9 cellular contexts compared by ENCODE assay signal in the genomic region with DNA sequence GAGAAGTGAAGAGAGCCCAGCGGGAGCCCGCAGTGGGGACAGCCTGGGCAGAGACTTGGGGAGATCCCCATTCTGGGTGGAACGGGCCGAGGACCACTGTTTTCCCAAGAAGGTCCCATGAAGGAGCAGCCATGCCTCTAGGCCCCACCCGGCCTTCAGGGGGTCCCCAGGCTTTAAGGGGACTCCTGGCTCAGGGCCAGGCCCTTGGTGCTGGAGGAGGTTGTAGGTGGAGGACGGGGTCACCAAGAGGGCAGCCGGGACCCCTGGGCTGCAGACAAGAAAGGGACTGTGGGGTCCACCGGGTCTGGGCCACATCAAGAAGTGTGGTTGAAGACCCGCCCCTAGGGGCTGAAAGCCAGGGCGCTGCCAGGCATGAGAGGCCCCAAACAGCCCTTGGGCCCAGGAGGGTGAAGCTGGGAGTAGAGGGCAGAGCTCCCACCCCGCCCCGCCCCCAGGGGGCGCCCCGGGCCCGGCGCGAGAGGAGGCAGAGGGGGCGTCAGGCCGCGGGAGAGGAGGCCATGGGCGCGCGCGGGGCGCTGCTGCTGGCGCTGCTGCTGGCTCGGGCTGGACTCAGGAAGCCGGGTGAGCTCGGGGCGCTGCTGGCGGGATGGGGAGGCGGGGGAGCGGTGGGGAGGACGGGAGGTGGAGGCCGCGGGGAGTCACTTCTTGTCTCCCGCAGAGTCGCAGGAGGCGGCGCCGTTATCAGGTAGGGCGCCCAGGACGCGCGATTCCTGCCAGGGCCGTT. TPM values are rescaled to one million over a fixed set of nuclear protein-coding genes. Genes with fewer than 3 reads are reported as not detected.
A peak's percentile ranks its signal among the peaks of the same experiment; 100 is the strongest.
DNase-seq lines count a peak whose midpoint lies in the region; ATAC-seq, FAIRE-seq and TF ChIP-seq lines count a peak whose summit lies in the region.
"Had no signal": no experiment of that assay in that cellular context is flagged by ENCODE, and none has a peak within 500 bp of the region (broad histone marks: within the 10 kb centered on the region; RNA-seq: fewer than 3 reads in every experiment).

Gene PRSS21, plus strand, starts transcription at position 487 of the 745 bp plus-strand sequence. Its CDS starts 32 bp downstream, at position 519.

- 45 to 59% methylated on average over 27 to 46 of the region's 46 CpGs for WGBS in body of pancreas, 2 donors
- 49 to 69% methylated on average over 19 to 46 of the region's 46 CpGs for WGBS in pancreas, 2 donors
- WGBS in mesendoderm (ENCODE audit: extremely low coverage, insufficient coverage, low lambda C conversion rate) = no CpG with 5 or more reads among the region's 46 CpGs

- intact Hi-C loops in body of pancreas (cut with DNase I) = no loop called here
- intact Hi-C loops in pancreas (cut with DNase I) = no loop called here

- DNase-seq in GM06990 (ENCODE audit: extremely low read depth, insufficient read length) (peak; percentile 75), RWPE2 (ENCODE audit: low spot score) (peak; percentile 54), body of pancreas (peak in 1 of 4 donors; percentile 27), pancreas (peak in 1 of 6 donors; percentile 61), mesendoderm (no peak), hypothalamus (lab: John Stamatoyannopoulos, UW) (no peak), NCI-H2196 (lab: John Stamatoyannopoulos, UW; ENCODE audit: unreplicated experiment) (no peak), NCI-H1436 treated with DMSO at 0.1 percent for 48 hours (lab: John Stamatoyannopoulos, UW) (no peak)
- DNase-seq: PC-3 had no signal

- no peaks in the 10 kb centered on the region for H3K79me2 ChIP-seq in mesendoderm (ENCODE audit: control insufficient read depth, insufficient read depth, low read length)

- H3K27me3 ChIP-seq in GM06990 (replicated peaks; ENCODE audit: control insufficient read depth, insufficient read depth, low read length) (peaks cover 2% of the 10 kb centered on the region; the same call in 1 of the 2 replicates), RWPE2 (ENCODE audit: insufficient read depth, poor library complexity, severe bottlenecking) (no peaks in the 10 kb centered on the region), body of pancreas (no peaks in the 10 kb centered on the region), pancreas (no peaks in the 10 kb centered on the region), mesendoderm (ENCODE audit: insufficient read depth, low read length, poor library complexity) (no peaks in the 10 kb centered on the region)

- H2BK5ac ChIP-seq in mesendoderm (ENCODE audit: low read length) = no peak within 1 kb of the TSS

- H3K27ac ChIP-seq in RWPE2 (ENCODE audit: poor library complexity, severe bottlenecking) (peak within 1 kb of the TSS; percentile 23), body of pancreas (no peak within 1 kb of the TSS), pancreas (no peak within 1 kb of the TSS), mesendoderm (ENCODE audit: low read depth, low read length) (no peak within 1 kb of the TSS)

- H2AK5ac ChIP-seq in mesendoderm (ENCODE audit: low read length) = no peak within 1 kb of the TSS

- H3K4me1 ChIP-seq in RWPE2 (ENCODE audit: insufficient read depth, poor library complexity, severe bottlenecking) (no peaks in the 10 kb centered on the region), body of pancreas (peaks cover 5% of the 10 kb centered on the region), pancreas (no peaks in the 10 kb centered on the region), mesendoderm (ENCODE audit: control insufficient read depth, low read depth, low read length) (no peaks in the 10 kb centered on the region)

- H4K8ac ChIP-seq in mesendoderm (ENCODE audit: low read depth, low read length) = no peak within 1 kb of the TSS

- no peak for TF ChIP-seq CTCF in GM06990 (IDR thresholded peaks at IDR 0.05; ENCODE audit: insufficient read depth, low read length, poor library complexity, severe bottlenecking)
- peak; percentile 67 for TF ChIP-seq CTCF in RWPE2 (IDR thresholded peaks at IDR 0.05; ENCODE audit: poor library complexity, severe bottlenecking)
- TF ChIP-seq CTCF in body of pancreas (IDR thresholded peaks at IDR 0.05) = peak in 1 of 7 experiments; percentile 11
- peak in 1 of 4 donors; percentile 11 for TF ChIP-seq CTCF in pancreas (IDR thresholded peaks at IDR 0.05)

- no peak within 1 kb of the TSS for H3K4me3 ChIP-seq in GM06990 (replicated peaks; ENCODE audit: low read depth, low read length)
- peak within 1 kb of the TSS; percentile 29 for H3K4me3 ChIP-seq in RWPE2 (ENCODE audit: severe bottlenecking)
- no peak within 1 kb of the TSS for H3K4me3 ChIP-seq in body of pancreas
- no peak within 1 kb of the TSS for H3K4me3 ChIP-seq in pancreas
- no peak within 1 kb of the TSS for H3K4me3 ChIP-seq in mesendoderm (ENCODE audit: low read length)

- H3K4me2 ChIP-seq in mesendoderm (ENCODE audit: low read length) = no peak within 1 kb of the TSS

- H2BK15ac ChIP-seq in mesendoderm (replicated peaks; ENCODE audit: low read depth) = no peak within 1 kb of the TSS

- H2BK120ac ChIP-seq in mesendoderm (ENCODE audit: low read depth, low read length) = no peak within 1 kb of the TSS

- no peak within 1 kb of the TSS for H3K18ac ChIP-seq in mesendoderm (ENCODE audit: low read length)

- H3K9ac ChIP-seq in mesendoderm (ENCODE audit: low read length) = no peak within 1 kb of the TSS

- H4K5ac ChIP-seq in mesendoderm (ENCODE audit: low read length) = no peak within 1 kb of the TSS

- no peaks in the 10 kb centered on the region for H3K9me3 ChIP-seq in RWPE2 (ENCODE audit: severe bottlenecking)
- H3K9me3 ChIP-seq in body of pancreas = no peaks in the 10 kb centered on the region
- no peaks in the 10 kb centered on the region for H3K9me3 ChIP-seq in pancreas

- no peak within 1 kb of the TSS for H3K56ac ChIP-seq in mesendoderm (ENCODE audit: low read length)

- FAIRE-seq in pancreas (lab: Jason Lieb, UNC) = no peak

- no peak within 1 kb of the TSS for H3K23ac ChIP-seq in mesendoderm (ENCODE audit: low read length)

- ATAC-seq in RWPE2 (ENCODE audit: low read depth) (peak; percentile 69), body of pancreas (peak; percentile 15), pancreas (peak; percentile 16 to 61 (median 44))
- ATAC-seq: PC-3 had no signal

- TF ChIP-seq POLR2A in body of pancreas (IDR thresholded peaks at IDR 0.05) = no peak

- H3K79me1 ChIP-seq in mesendoderm (ENCODE audit: low read length) = no peaks in the 10 kb centered on the region

- H3K4ac ChIP-seq in mesendoderm (ENCODE audit: low read depth, low read length) = no peak within 1 kb of the TSS

- H3K36me3 ChIP-seq in GM06990 (ENCODE audit: control insufficient read depth, insufficient read depth, low read length) = no peaks in the 10 kb centered on the region
- H3K36me3 ChIP-seq in RWPE2 (ENCODE audit: low read depth) = no peaks in the 10 kb centered on the region
- H3K36me3 ChIP-seq in body of pancreas (replicated peaks in 1 of 2; ENCODE audit: insufficient read depth in 1 of 2, low read depth in 2 of 2) = no peaks in the 10 kb centered on the region
- H3K36me3 ChIP-seq in pancreas = no peaks in the 10 kb centered on the region
- H3K36me3 ChIP-seq in mesendoderm (ENCODE audit: control insufficient read depth, insufficient read depth, low read length) = no peaks in the 10 kb centered on the region

RNA-seq across cellular contexts. Expression of gene PRSS21, which starts in this region (rescaled TPM):
- 1 to 10 TPM in 1 of 2 donors, under 1 TPM in 1; 0.66 to 1.6 TPM for total RNA-seq in body of pancreas
- total RNA-seq in pancreas = 1 to 10 TPM in 4 of 6 donors, under 1 TPM in 1, not detected in 1; 0.60 to 3.2 (median 1.4) TPM
- under 1 TPM; 0.59 to 0.99 TPM for polyA plus RNA-seq in pancreas
- 0.53 TPM for polyA plus RNA-seq in mesendoderm (2013, experiment 1 of 2)
- polyA plus RNA-seq in mesendoderm (2013, experiment 2 of 2) = 0.62 TPM
- total RNA-seq: PC-3 had no signal

Comparison
In these comparisons a context has a peak if more than half of its experiments do, and no peak if none do; other contexts are left out.
1. DNase-seq: peak in GM06990 (single experiment) and RWPE2 (single experiment); none in mesendoderm (single experiment), hypothalamus (0 of 51), NCI-H2196 (single experiment) and NCI-H1436 treated with DMSO at 0.1 percent for 48 hours (single experiment).
2. ATAC-seq: peak in every context shown above with its lines; median percentile 69 in RWPE2; 44 in pancreas; 15 in body of pancreas.